1 cellular context compared by ENCODE assay signal in genomic region chr14:61652526-61653262, GRCh38.
A peak's percentile ranks its signal among the peaks of the same experiment; 100 is the strongest.
TF ChIP-seq lines count a peak whose summit lies in the region.

No MANE protein-coding gene starts in this region.

TF ChIP-seq in HEK293, 187 proteins besides CTCF, POLR2A, EP300 and RAD21 (continued from another document and continues in another):
- TF ChIP-seq ZSCAN5A (tag by site-specific recombination; IDR thresholded peaks at IDR 0.05) (no peak), BCL11A (tag by site-specific recombination; IDR thresholded peaks at IDR 0.05; ENCODE audit: low read depth) (no peak), ZSCAN16 (tag by site-specific recombination; IDR thresholded peaks at IDR 0.05) (no peak), ZNF221 (tag by site-specific recombination; IDR thresholded peaks at IDR 0.05; ENCODE audit: borderline replicate concordance) (no peak), ZNF132 (tag by site-specific recombination; IDR thresholded peaks at IDR 0.05; ENCODE audit: borderline replicate concordance) (no peak), RBAK (tag by site-specific recombination; IDR thresholded peaks at IDR 0.05) (no peak), ZNF639 (tag by site-specific recombination; IDR thresholded peaks at IDR 0.05) (no peak), ZNF692 (tag by site-specific recombination; IDR thresholded peaks at IDR 0.05) (no peak), ZFHX2 (tag by site-specific recombination; conservative IDR thresholded peaks at IDR 0.05) (no peak), ZNF121 (tag by site-specific recombination; IDR thresholded peaks at IDR 0.05) (no peak), ZNF623 (tag by site-specific recombination; IDR thresholded peaks at IDR 0.05) (peak; percentile 70), ZNF133 (tag by site-specific recombination; IDR thresholded peaks at IDR 0.05) (no peak), ZNF658 (tag by site-specific recombination; IDR thresholded peaks at IDR 0.05) (no peak), ZNF416 (tag by site-specific recombination; IDR thresholded peaks at IDR 0.05) (no peak), SCRT1 (tag by site-specific recombination; IDR thresholded peaks at IDR 0.05; ENCODE audit: borderline replicate concordance) (peak; percentile 83; the same call in 1 of the 2 replicates), ZNF423 (tag by site-specific recombination; IDR thresholded peaks at IDR 0.05) (peak; percentile 84; the same call in 1 of the 2 replicates), GLIS2 (tag by site-specific recombination; IDR thresholded peaks at IDR 0.05) (no peak), ZBTB6 (tag by site-specific recombination; IDR thresholded peaks at IDR 0.05) (no peak), ZNF449 (tag by site-specific recombination; IDR thresholded peaks at IDR 0.05) (no peak), ZNF621 (tag by site-specific recombination; IDR thresholded peaks at IDR 0.05) (no peak), MZF1 (tag by site-specific recombination; IDR thresholded peaks at IDR 0.05; ENCODE audit: borderline replicate concordance) (peak; percentile 96), FEZF1 (tag by site-specific recombination; IDR thresholded peaks at IDR 0.05) (peak; percentile 48), SETDB1 (IDR thresholded peaks at IDR 0.05; ENCODE audit: insufficient read length, low read length) (no peak), GLI4 (tag by site-specific recombination; IDR thresholded peaks at IDR 0.05) (no peak), BCL6B (tag by site-specific recombination; IDR thresholded peaks at IDR 0.05) (no peak), ZNF585B (tag by site-specific recombination; IDR thresholded peaks at IDR 0.05) (no peak), REST (tag by site-specific recombination; IDR thresholded peaks at IDR 0.05) (no peak), ZNF747 (tag by site-specific recombination; IDR thresholded peaks at IDR 0.05) (no peak), ZNF292 (tag by site-specific recombination; IDR thresholded peaks at IDR 0.05; ENCODE audit: borderline replicate concordance, low read depth) (no peak), ZNF791 (tag by site-specific recombination; IDR thresholded peaks at IDR 0.05) (no peak), WT1 (tag by site-specific recombination; IDR thresholded peaks at IDR 0.05) (no peak), ZBTB17 (tag by site-specific recombination; IDR thresholded peaks at IDR 0.05) (0 out of 2 replicates have a peak, but pooled peaks have one; percentile 17), HOXA7 (CRISPR knock-in tag; IDR thresholded peaks at IDR 0.05; ENCODE audit: borderline replicate concordance) (no peak), AEBP2 (tag by site-specific recombination; IDR thresholded peaks at IDR 0.05; ENCODE audit: borderline replicate concordance) (no peak), ZBTB20 (tag by site-specific recombination; IDR thresholded peaks at IDR 0.05) (peak; percentile 30; the same call in 1 of the 2 replicates), KLF9 (tag by site-specific recombination; IDR thresholded peaks at IDR 0.05; ENCODE audit: low read depth) (no peak), ZNF324 (tag by site-specific recombination; IDR thresholded peaks at IDR 0.05) (no peak), PRDM1 (tag by site-specific recombination; IDR thresholded peaks at IDR 0.05) (no peak), ZBTB7A (tag by site-specific recombination; IDR thresholded peaks at IDR 0.05; ENCODE audit: low read depth) (no peak), ZNF350 (tag by site-specific recombination; IDR thresholded peaks at IDR 0.05) (no peak), ZNF280D (tag by site-specific recombination; IDR thresholded peaks at IDR 0.05) (no peak), ZNF610 (tag by site-specific recombination; IDR thresholded peaks at IDR 0.05; ENCODE audit: borderline replicate concordance) (no peak), GLIS1 (tag by site-specific recombination; IDR thresholded peaks at IDR 0.05) (peak; percentile 50; the same call in 1 of the 2 replicates), MYNN (tag by site-specific recombination; IDR thresholded peaks at IDR 0.05; ENCODE audit: borderline replicate concordance) (no peak), ZNF501 (tag by site-specific recombination; IDR thresholded peaks at IDR 0.05) (no peak), ZNF302 (tag by site-specific recombination; IDR thresholded peaks at IDR 0.05; ENCODE audit: low read depth) (no peak), ZNF707 (tag by site-specific recombination; IDR thresholded peaks at IDR 0.05) (no peak), ZNF670 (tag by site-specific recombination; IDR thresholded peaks at IDR 0.05; ENCODE audit: low read depth) (no peak), OSR2 (tag by site-specific recombination; IDR thresholded peaks at IDR 0.05) (no peak), ZNF114 (tag by site-specific recombination; IDR thresholded peaks at IDR 0.05) (no peak), BCL11B (tag by site-specific recombination; IDR thresholded peaks at IDR 0.05; ENCODE audit: low read depth) (no peak), GFI1B (tag by site-specific recombination; IDR thresholded peaks at IDR 0.05) (no peak), ZNF510 (tag by site-specific recombination; IDR thresholded peaks at IDR 0.05; ENCODE audit: insufficient replicate concordance) (no peak), ZNF701 (tag by site-specific recombination; IDR thresholded peaks at IDR 0.05) (no peak), ZNF239 (tag by site-specific recombination; IDR thresholded peaks at IDR 0.05) (no peak)
